ENCODE assay signal across 1 cellular context in genomic region chr10:47079177-47079580, GRCh38.
TF ChIP-seq lines count a peak whose summit lies in the region.

No MANE protein-coding gene starts in this region.

TF ChIP-seq in SK-N-SH treated with all-trans-retinoic acid at 6 μM for 48 hours, 23 proteins besides CTCF, POLR2A, EP300 and RAD21 (continued from another document):
- TF ChIP-seq, protein P1, sequence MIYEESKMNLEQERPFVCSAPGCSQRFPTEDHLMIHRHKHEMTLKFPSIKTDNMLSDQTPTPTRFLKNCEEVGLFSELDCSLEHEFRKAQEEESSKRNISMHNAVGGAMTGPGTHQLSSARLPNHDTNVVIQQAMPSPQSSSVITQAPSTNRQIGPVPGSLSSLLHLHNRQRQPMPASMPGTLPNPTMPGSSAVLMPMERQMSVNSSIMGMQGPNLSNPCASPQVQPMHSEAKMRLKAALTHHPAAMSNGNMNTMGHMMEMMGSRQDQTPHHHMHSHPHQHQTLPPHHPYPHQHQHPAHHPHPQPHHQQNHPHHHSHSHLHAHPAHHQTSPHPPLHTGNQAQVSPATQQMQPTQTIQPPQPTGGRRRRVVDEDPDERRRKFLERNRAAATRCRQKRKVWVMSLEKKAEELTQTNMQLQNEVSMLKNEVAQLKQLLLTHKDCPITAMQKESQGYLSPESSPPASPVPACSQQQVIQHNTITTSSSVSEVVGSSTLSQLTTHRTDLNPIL (CRISPR knock-in tag; IDR thresholded peaks at IDR 0.05; ENCODE audit: low read depth) = no peak
- TF ChIP-seq ZNF565 (CRISPR knock-in tag; conservative IDR thresholded peaks at IDR 0.05; ENCODE audit: low read depth) (no peak), ARNTL (CRISPR knock-in tag; IDR thresholded peaks at IDR 0.05; ENCODE audit: borderline replicate concordance, low read depth) (no peak), PPARA (CRISPR knock-in tag; IDR thresholded peaks at IDR 0.05; ENCODE audit: borderline replicate concordance) (no peak), ZFP30 (CRISPR knock-in tag; IDR thresholded peaks at IDR 0.05) (no peak), TOX (CRISPR knock-in tag; IDR thresholded peaks at IDR 0.05; ENCODE audit: borderline replicate concordance) (no peak), GLIS3 (CRISPR knock-in tag; IDR thresholded peaks at IDR 0.05) (no peak), SNAI2 (CRISPR knock-in tag; IDR thresholded peaks at IDR 0.05) (no peak), ESRRG (CRISPR knock-in tag; IDR thresholded peaks at IDR 0.05) (no peak), BACH2 (CRISPR knock-in tag; IDR thresholded peaks at IDR 0.05; ENCODE audit: borderline replicate concordance) (no peak)
TF ChIP-seq in SK-N-SH treated with all-trans-retinoic acid at 6 μM for 48 hours: peak in this region for 0.
